Comparison of ENCODE assay signal across 8 cellular contexts in genomic region chr16:75250089-75250808, GRCh38. TPM values are rescaled to one million over a fixed set of nuclear protein-coding genes. Genes with fewer than 3 reads are reported as not detected.
DNase-seq lines count a peak whose midpoint lies in the region; ATAC-seq and TF ChIP-seq lines count a peak whose summit lies in the region.

No MANE protein-coding gene starts in this region.

- peaks cover 11% of the 10 kb centered on the region for H3K4me1 ChIP-seq in BE2C
- H3K4me1 ChIP-seq in naive thymus-derived CD4-positive, alpha-beta T cell (ENCODE audit: control insufficient read depth in 2 of 2, insufficient read depth in 2 of 2, low read length in 2 of 2): peaks cover 0 to 5% of the 10 kb centered on the region in 2 donors

- peaks cover 0 to 10% (median 4%) of the 10 kb centered on the region in 7 donors for H3K4me1 Mint-ChIP-seq in naive thymus-derived CD4-positive, alpha-beta T cell

- H3K9me3 Mint-ChIP-seq in naive thymus-derived CD4-positive, alpha-beta T cell: no peaks in the 10 kb centered on the region

- H3K27ac Mint-ChIP-seq in naive thymus-derived CD4-positive, alpha-beta T cell: no peak overlapping the region

- peaks cover 25 to 67% (median 31%) of the 10 kb centered on the region in 5 donors for H3K27me3 Mint-ChIP-seq in naive thymus-derived CD4-positive, alpha-beta T cell

- CTCF ChIA-PET in naive thymus-derived CD4-positive, alpha-beta T cell (lab: Charles Lee): interaction anchor here (0.8 kb wide), 1 partner anchor 17 kb away, joined by 3 read pairs; no protein-coding TSS in a partner anchor

- DNase-seq in BE2C: no peak
- peak; percentile 44 for DNase-seq in M059J (ENCODE audit: low read depth)
- DNase-seq in epithelial cell of prostate (ENCODE audit: low read depth, low spot score): no peak
- DNase-seq in naive thymus-derived CD4-positive, alpha-beta T cell: no peak
- no peak for DNase-seq in cerebellum (ENCODE audit: low spot score)
- no peak for DNase-seq in NCI-H748 (lab: John Stamatoyannopoulos, UW; ENCODE audit: unreplicated experiment)

- H3K4me3 Mint-ChIP-seq in naive thymus-derived CD4-positive, alpha-beta T cell: peak overlapping the region; percentile 23 to 82 (median 58)

- POLR2A ChIA-PET in naive thymus-derived CD4-positive, alpha-beta T cell (lab: Charles Lee): no interaction called here

- no peaks in the 10 kb centered on the region for H3K36me3 Mint-ChIP-seq in naive thymus-derived CD4-positive, alpha-beta T cell

- H3K9me3 ChIP-seq in BE2C: no peaks in the 10 kb centered on the region
- H3K9me3 ChIP-seq in naive thymus-derived CD4-positive, alpha-beta T cell (ENCODE audit: control insufficient read depth in 2 of 3, low read length in 3 of 3): no peaks in the 10 kb centered on the region

- no peaks in the 10 kb centered on the region for H3K27me3 ChIP-seq in BE2C
- peaks cover 0 to 6% of the 10 kb centered on the region in 2 donors for H3K27me3 ChIP-seq in naive thymus-derived CD4-positive, alpha-beta T cell (ENCODE audit: control insufficient read depth in 2 of 2, insufficient read depth in 2 of 2, low read length in 2 of 2)

- no peak for TF ChIP-seq CTCF in BE2C (IDR thresholded peaks at IDR 0.05; ENCODE audit: low read depth, low read length)

- intact Hi-C loops in naive thymus-derived CD4-positive, alpha-beta T cell (cut with micrococcal nuclease): no loop called here

- H3K27ac ChIP-seq in epithelial cell of prostate: peak overlapping the region; percentile 87
- H3K27ac ChIP-seq in naive thymus-derived CD4-positive, alpha-beta T cell (ENCODE audit: low read depth, low read length): no peak overlapping the region

- H3K36me3 ChIP-seq in BE2C: no peaks in the 10 kb centered on the region
- H3K36me3 ChIP-seq in naive thymus-derived CD4-positive, alpha-beta T cell (ENCODE audit: control insufficient read depth in 2 of 3, insufficient read depth in 3 of 3, low read length in 3 of 3): no peaks in the 10 kb centered on the region

- no peak for ATAC-seq in naive thymus-derived CD4-positive, alpha-beta T cell
- ATAC-seq in HG02981 (IDR thresholded peaks at IDR 0.05; ENCODE audit: unreplicated experiment): no peak
- ATAC-seq in HG02759 (IDR thresholded peaks at IDR 0.05; ENCODE audit: unreplicated experiment): no peak

- peak overlapping the region; percentile 68 for H3K4me3 ChIP-seq in BE2C (ENCODE audit: low read depth, low read length)
- H3K4me3 ChIP-seq in naive thymus-derived CD4-positive, alpha-beta T cell (ENCODE audit: low read length): no peak overlapping the region

RNA-seq across cellular contexts. Expression of gene BCAR1, which starts 1.2 kb away (rescaled TPM):
- polyA plus RNA-seq in BE2C (2012; ENCODE audit: insufficient read depth, insufficient read length, low read depth): 72.3 TPM
- 47.3 and 80.5 TPM in 2 replicates for total RNA-seq in M059J (2014; rRNA removed; shearing (Covaris generic))
- not detected for total RNA-seq in naive thymus-derived CD4-positive, alpha-beta T cell
- not detected for polyA plus RNA-seq in naive thymus-derived CD4-positive, alpha-beta T cell
- total RNA-seq in cerebellum: 24.5 TPM

RNA-seq across cellular contexts. Expression of gene CTRB1, which starts 31.5 kb away (rescaled TPM):
- polyA plus RNA-seq in BE2C (2012; ENCODE audit: insufficient read depth, insufficient read length, low read depth): 2.5 TPM
- not detected in 2 replicates for total RNA-seq in M059J (2014; rRNA removed; shearing (Covaris generic))
- total RNA-seq in naive thymus-derived CD4-positive, alpha-beta T cell: not detected
- not detected for polyA plus RNA-seq in naive thymus-derived CD4-positive, alpha-beta T cell
- not detected for total RNA-seq in cerebellum

RNA-seq across cellular contexts. Expression of gene CTRB2, which starts 43.3 kb away (rescaled TPM):
- polyA plus RNA-seq in BE2C (2012; ENCODE audit: insufficient read depth, insufficient read length, low read depth): 0.90 TPM
- not detected in 2 replicates for total RNA-seq in M059J (2014; rRNA removed; shearing (Covaris generic))
- not detected for total RNA-seq in naive thymus-derived CD4-positive, alpha-beta T cell
- polyA plus RNA-seq in naive thymus-derived CD4-positive, alpha-beta T cell: not detected
- not detected for total RNA-seq in cerebellum

Comparison
In these comparisons a context has a peak if more than half of its experiments do, and no peak if none do; other contexts are left out.
1. RNA of gene BCAR1, which starts 1.2 kb away (total RNA-seq): 47.3 to 80.5 TPM in M059J and 24.5 TPM in cerebellum (single experiment); not detected in naive thymus-derived CD4-positive, alpha-beta T cell; every median in the first group is over 10 times any median in the second.